In genomic region chr2:77363277-77363676, GRCh38 we compare ENCODE assay signal across 13 cellular contexts.
DNase-seq lines count a peak whose midpoint lies in the region.
"Had no signal": no experiment of that assay in that cellular context is flagged by ENCODE, and none has a peak within 500 bp of the region (broad histone marks: within the 10 kb centered on the region; RNA-seq: fewer than 3 reads in every experiment).

No MANE protein-coding gene starts in this region.

- DNase-seq in DMS53 (lab: John Stamatoyannopoulos, UW) (peak; percentile 41), DMS53 treated with DMSO at 0.1 percent for 48 hours (lab: John Stamatoyannopoulos, UW; ENCODE audit: unreplicated experiment) (no peak), NCI-H510A treated with DMSO at 0.1 percent for 48 hours (lab: John Stamatoyannopoulos, UW) (peak; percentile 13), NCI-H510A (lab: John Stamatoyannopoulos, UW) (no peak), pons (ENCODE audit: low spot score) (peak; percentile 26), AG08396 (ENCODE audit: low spot score) (no peak)
- DNase-seq: AML-193; BE2C; CD4-positive, alpha-beta T cell; CD8-positive, alpha-beta memory T cell; DMS 273 treated with DMSO at 0.1 percent for 48 hours; GF-D8; H9 had no signal

Comparison
In these comparisons a context has a peak if more than half of its experiments do, and no peak if none do; other contexts are left out.
1. DNase-seq: peak in DMS53 (single experiment), NCI-H510A treated with DMSO at 0.1 percent for 48 hours (single experiment) and pons (single experiment); none in DMS53 treated with DMSO at 0.1 percent for 48 hours (single experiment), NCI-H510A (single experiment) and AG08396 (single experiment).